9 cellular contexts compared by ENCODE assay signal in genomic region chr21:16269497-16269896, GRCh38.
"Had no signal": no experiment of that assay in that cellular context is flagged by ENCODE, and none has a peak within 500 bp of the region (broad histone marks: within the 10 kb centered on the region; RNA-seq: fewer than 3 reads in every experiment).

No MANE protein-coding gene starts in this region.

- H3K4me2 ChIP-seq: GM23338 had no signal

- DNase-seq: GM23248, GOT3, H7, H9, HCEC 1CT, HFFc6 had no signal

- H3K27ac ChIP-seq: GM23248 had no signal

- H3K9me3 ChIP-seq: HAP-1 had no signal

- H3K9me3 Mint-ChIP-seq: GM23338, H9, HFFc6 had no signal

- FAIRE-seq: H1 had no signal

- H3K4me1 Mint-ChIP-seq: GM23338 had no signal

- H2AFZ ChIP-seq: GM23248, GM23338 had no signal

- H3K27ac Mint-ChIP-seq: GM23338, H9, HFFc6 had no signal

- H3K36me3 ChIP-seq: HAP-1 had no signal

- H3K9ac ChIP-seq: GM23248 had no signal

- H3K4me3 Mint-ChIP-seq: GM23338, H9, HFFc6 had no signal

- H3K4me3 ChIP-seq: GM23248, GM23338, HAP-1 had no signal
